In the genomic region with DNA sequence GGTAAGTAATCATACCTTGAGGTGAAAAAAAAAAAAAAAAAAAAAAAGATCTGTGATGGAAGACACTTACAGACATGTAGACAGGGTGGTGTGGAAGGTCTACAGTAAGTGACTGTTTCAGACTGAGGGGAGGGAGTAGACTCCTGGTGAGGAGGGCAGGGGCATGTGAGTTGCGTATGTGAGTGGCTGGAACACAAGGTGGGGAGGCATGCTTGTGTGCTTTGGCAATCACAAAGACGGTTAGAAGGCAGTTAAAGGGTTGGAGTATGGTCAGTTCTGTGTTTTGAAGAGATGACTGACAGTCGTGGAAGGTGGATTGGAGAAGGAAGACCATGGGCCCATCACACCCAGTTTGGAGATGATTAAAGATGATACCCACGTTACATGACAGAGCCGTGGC, we compare ENCODE assay signal across 21 cellular contexts.
"Had no signal": no experiment of that assay in that cellular context is flagged by ENCODE, and none has a peak within 500 bp of the region (broad histone marks: within the 10 kb centered on the region; RNA-seq: fewer than 3 reads in every experiment).

No MANE protein-coding gene starts in this region.

- H3K4me3 Mint-ChIP-seq: activated B cell treated with CpG ODN at 0.5 μM for 24 hours; activated CD4-positive, alpha-beta T cell treated with anti-CD3 and anti-CD28 coated beads, Interleukin-2, amount 10 ng/mL, durations not matched to agents 24 days and 14 days; activated CD8-positive, alpha-beta memory T cell treated with anti-CD3 and anti-CD28 coated beads, Interleukin-2, amount 10 ng/mL, durations not matched to agents 7 days and 5 days; activated T-cell treated with anti-CD3 and anti-CD28 coated beads, Interleukin-2, amount 50 U/mL, for 24 hours; T-helper 1 cell treated with Interleukin-12 subunit alpha and Interleukin-12 subunit beta and Interleukin-4 antibody, amounts not matched to agents 30 μg/mL and 1 μg/mL, for 36 hours had no signal

- H3K27ac Mint-ChIP-seq: activated B cell treated with CpG ODN at 0.5 μM for 24 hours; activated CD8-positive, alpha-beta memory T cell treated with anti-CD3 and anti-CD28 coated beads, Interleukin-2, amount 10 ng/mL, durations not matched to agents 7 days and 5 days; T-helper 1 cell treated with Interleukin-12 subunit alpha and Interleukin-12 subunit beta and Interleukin-4 antibody, amounts not matched to agents 30 μg/mL and 1 μg/mL, for 36 hours had no signal

- DNase-seq: activated B cell treated with CpG ODN at 0.5 μM for 24 hours; activated CD4-positive, alpha-beta T cell treated with anti-CD3 and anti-CD28 coated beads for 1 hour; activated CD4-positive, alpha-beta T cell treated with anti-CD3 and anti-CD28 coated beads, Interleukin-2, amount 10 ng/mL, durations not matched to agents 24 days and 14 days; activated CD4-positive, alpha-beta T cell treated with anti-CD3 and anti-CD28 coated beads, Interleukin-2, amount 50 U/mL, for 48 hours; activated CD8-positive, alpha-beta memory T cell treated with anti-CD3 and anti-CD28 coated beads, Interleukin-2, amount 10 ng/mL, durations not matched to agents 7 days and 5 days; activated gamma-delta T cell treated with Interleukin-2 at 50 U/mL for 16 hours; activated naive CD4-positive, alpha-beta T cell treated with anti-CD3 and anti-CD28 coated beads, Interleukin-2, amount 50 U/mL, for 16 hours; activated T-cell treated with anti-CD3 and anti-CD28 coated beads, Interleukin-2, amount 50 U/mL, for 24 hours; amniotic stem cell; body of pancreas; central memory CD4-positive, alpha-beta T cell; MG63; NCI-H1092; NCI-H1417 treated with DMSO at 0.1 percent for 48 hours; NCI-H1694 treated with DMSO at 0.1 percent for 48 hours; NCI-H2029 treated with DMSO at 0.1 percent for 48 hours; NCI-H524; Peyer's patch; SHP77 treated with DMSO at 0.1 percent for 48 hours; T-helper 9 cell had no signal

- ATAC-seq: activated CD8-positive, alpha-beta memory T cell treated with anti-CD3 and anti-CD28 coated beads, Interleukin-2, amount 10 ng/mL, durations not matched to agents 7 days and 5 days; body of pancreas had no signal

- H3K9me3 Mint-ChIP-seq: activated B cell treated with CpG ODN at 0.5 μM for 24 hours; activated CD4-positive, alpha-beta T cell treated with anti-CD3 and anti-CD28 coated beads, Interleukin-2, amount 10 ng/mL, durations not matched to agents 24 days and 14 days; activated T-cell treated with anti-CD3 and anti-CD28 coated beads, Interleukin-2, amount 50 U/mL, for 24 hours; T-helper 1 cell treated with Interleukin-12 subunit alpha and Interleukin-12 subunit beta and Interleukin-4 antibody, amounts not matched to agents 30 μg/mL and 1 μg/mL, for 36 hours had no signal

- H3K27me3 Mint-ChIP-seq: activated B cell treated with CpG ODN at 0.5 μM for 24 hours; activated CD4-positive, alpha-beta T cell treated with anti-CD3 and anti-CD28 coated beads, Interleukin-2, amount 10 ng/mL, durations not matched to agents 24 days and 14 days; activated CD8-positive, alpha-beta memory T cell treated with anti-CD3 and anti-CD28 coated beads, Interleukin-2, amount 10 ng/mL, durations not matched to agents 7 days and 5 days; activated T-cell treated with anti-CD3 and anti-CD28 coated beads, Interleukin-2, amount 50 U/mL, for 24 hours had no signal
